In the genomic region with DNA sequence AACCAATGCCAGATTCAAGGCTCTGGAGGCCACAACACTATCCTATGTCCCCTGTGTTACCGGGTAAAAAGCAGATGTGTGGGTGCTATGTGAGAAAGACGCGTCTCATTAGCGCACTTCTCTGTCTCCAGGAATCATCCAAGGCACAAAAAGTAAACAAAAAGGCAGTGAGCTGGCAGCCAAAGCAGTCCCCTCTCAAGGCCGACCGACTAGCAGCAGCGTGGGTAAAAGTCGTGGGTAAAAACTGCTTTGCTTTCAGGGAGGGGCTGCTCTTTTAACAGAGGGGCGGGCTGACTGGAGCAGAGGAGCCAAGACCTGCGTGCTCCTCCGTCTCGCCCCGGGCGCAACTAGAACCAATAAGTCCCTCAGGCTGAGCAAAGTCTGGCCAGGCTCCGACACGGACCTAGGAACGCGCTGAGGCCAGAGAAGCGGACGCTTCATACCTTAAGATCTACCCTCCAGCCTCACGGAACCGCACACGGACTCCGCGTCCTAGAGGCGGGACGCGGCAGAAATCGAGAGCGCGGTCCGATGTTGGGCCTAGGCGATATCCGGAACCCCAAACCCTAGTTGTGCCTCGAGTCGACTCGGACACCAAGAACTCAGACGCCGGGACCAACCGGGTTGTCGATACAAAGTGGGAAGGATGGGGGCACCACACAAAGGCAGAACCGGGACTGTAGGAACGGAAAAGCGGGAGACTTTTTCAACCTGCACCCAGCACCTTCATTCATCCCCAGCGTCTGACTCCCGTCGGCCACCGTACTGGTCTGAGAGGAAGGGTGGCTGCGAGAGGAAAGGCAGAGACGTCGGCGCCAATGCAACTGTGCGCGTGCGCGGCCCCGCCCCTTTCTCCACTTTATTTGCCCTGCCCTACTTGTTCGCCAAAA, we compare ENCODE assay signal across 8 cellular contexts. TPM values are rescaled to one million over a fixed set of nuclear protein-coding genes. Genes with fewer than 3 reads are reported as not detected.
DNase-seq lines count a peak whose midpoint lies in the region; ATAC-seq, FAIRE-seq and TF ChIP-seq lines count a peak whose summit lies in the region.

A gene with protein sequence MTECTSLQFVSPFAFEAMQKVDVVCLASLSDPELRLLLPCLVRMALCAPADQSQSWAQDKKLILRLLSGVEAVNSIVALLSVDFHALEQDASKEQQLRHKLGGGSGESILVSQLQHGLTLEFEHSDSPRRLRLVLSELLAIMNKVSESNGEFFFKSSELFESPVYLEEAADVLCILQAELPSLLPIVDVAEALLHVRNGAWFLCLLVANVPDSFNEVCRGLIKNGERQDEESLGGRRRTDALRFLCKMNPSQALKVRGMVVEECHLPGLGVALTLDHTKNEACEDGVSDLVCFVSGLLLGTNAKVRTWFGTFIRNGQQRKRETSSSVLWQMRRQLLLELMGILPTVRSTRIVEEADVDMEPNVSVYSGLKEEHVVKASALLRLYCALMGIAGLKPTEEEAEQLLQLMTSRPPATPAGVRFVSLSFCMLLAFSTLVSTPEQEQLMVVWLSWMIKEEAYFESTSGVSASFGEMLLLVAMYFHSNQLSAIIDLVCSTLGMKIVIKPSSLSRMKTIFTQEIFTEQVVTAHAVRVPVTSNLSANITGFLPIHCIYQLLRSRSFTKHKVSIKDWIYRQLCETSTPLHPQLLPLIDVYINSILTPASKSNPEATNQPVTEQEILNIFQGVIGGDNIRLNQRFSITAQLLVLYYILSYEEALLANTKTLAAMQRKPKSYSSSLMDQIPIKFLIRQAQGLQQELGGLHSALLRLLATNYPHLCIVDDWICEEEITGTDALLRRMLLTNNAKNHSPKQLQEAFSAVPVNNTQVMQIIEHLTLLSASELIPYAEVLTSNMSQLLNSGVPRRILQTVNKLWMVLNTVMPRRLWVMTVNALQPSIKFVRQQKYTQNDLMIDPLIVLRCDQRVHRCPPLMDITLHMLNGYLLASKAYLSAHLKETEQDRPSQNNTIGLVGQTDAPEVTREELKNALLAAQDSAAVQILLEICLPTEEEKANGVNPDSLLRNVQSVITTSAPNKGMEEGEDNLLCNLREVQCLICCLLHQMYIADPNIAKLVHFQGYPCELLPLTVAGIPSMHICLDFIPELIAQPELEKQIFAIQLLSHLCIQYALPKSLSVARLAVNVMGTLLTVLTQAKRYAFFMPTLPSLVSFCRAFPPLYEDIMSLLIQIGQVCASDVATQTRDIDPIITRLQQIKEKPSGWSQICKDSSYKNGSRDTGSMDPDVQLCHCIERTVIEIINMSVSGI (minus strand): TSS at position 772 of the 890 bp plus-strand sequence. CDS start 1,338 bp downstream, outside the sequence.

- H3K9me3 ChIP-seq in kidney (ENCODE audit: control insufficient read depth in 1 of 2, low read length in 2 of 2), result no peaks in the 10 kb centered on the region

- TF ChIP-seq CTCF in AG04449 (IDR thresholded peaks at IDR 0.05; ENCODE audit: insufficient read depth, low read length, missing control alignments) (no peak), kidney (IDR thresholded peaks at IDR 0.05; ENCODE audit: borderline replicate concordance, extremely low read depth, insufficient read depth) (no peak)

- peak within 1 kb of the TSS; percentile 97 for H3K27ac Mint-ChIP-seq in central memory CD8-positive, alpha-beta T cell (ENCODE audit: low read depth)

- H3K4me3 Mint-ChIP-seq in central memory CD8-positive, alpha-beta T cell, result peak within 1 kb of the TSS; percentile 88

- H3K36me3 ChIP-seq in kidney (ENCODE audit: control insufficient read depth in 1 of 2, insufficient read depth in 2 of 2, low read length in 2 of 2), result peaks cover 0 to 12% of the 10 kb centered on the region in 2 donors

- POLR2A ChIA-PET in AG04449 (lab: Yijun Ruan, JAX), result interaction anchor here (1.0 kb wide), 1 partner anchor 10 kb away, joined by 4 read pairs; no protein-coding TSS in a partner anchor

- peak within 1 kb of the TSS; percentile 89 to 91 for H3K9ac ChIP-seq in kidney (ENCODE audit: low read length in 2 of 2)

- DNase-seq in AG04449 (ENCODE audit: low read depth, low spot score) (peak; percentile 79), NCI-H446 (lab: John Stamatoyannopoulos, UW) (peak; percentile 90 to 92), kidney (peak; percentile 98)
- DNase-seq in activated CD4-positive, CD25-positive, alpha-beta regulatory T cell treated with anti-CD3 and anti-CD28 coated beads, Interleukin-2, amount 50 U/mL, for 16 hours (ENCODE audit: low read depth, low spot score), result peak; percentile 90
- peak; percentile 91 to 93 for DNase-seq in central memory CD8-positive, alpha-beta T cell (ENCODE audit: low spot score in 2 of 2)
- peak; percentile 92 for DNase-seq in stimulated activated CD4-positive, alpha-beta T cell treated with anti-CD3 and anti-CD28 coated beads, Interleukin-15, amount 100 ng/mL, for 1 hour (ENCODE audit: low read depth in 1 of 2, low spot score in 1 of 2)

- H3K4me3 ChIP-seq in AG04449 (ENCODE audit: low read depth, low read length) (peak within 1 kb of the TSS; percentile 89), kidney (ENCODE audit: low read length in 2 of 2) (peak within 1 kb of the TSS; percentile 91 to 97)

- H3K9me3 Mint-ChIP-seq in central memory CD8-positive, alpha-beta T cell, result no peaks in the 10 kb centered on the region

- peaks cover 34% of the 10 kb centered on the region for H3K36me3 Mint-ChIP-seq in central memory CD8-positive, alpha-beta T cell (ENCODE audit: insufficient read depth)

- intact Hi-C loops in kidney (cut with DNase I), result no loop called here

- peak within 1 kb of the TSS; percentile 68 to 76 for H3K27ac ChIP-seq in kidney (ENCODE audit: low read depth in 2 of 2, low read length in 2 of 2)

- peaks cover 8 to 11% of the 10 kb centered on the region in 2 donors for H3K4me1 ChIP-seq in kidney (ENCODE audit: control insufficient read depth in 1 of 2, insufficient read depth in 1 of 2, low read depth in 1 of 2, low read length in 2 of 2)

- CTCF ChIA-PET in AG04449 (lab: Yijun Ruan, JAX), result interaction anchor here (0.6 to 1.2 kb wide), 2 partner anchors 138 kb away, joined by 3 to 4 read pairs; partner anchors contain the start of gene MED13

- ATAC-seq in GM19025 (IDR thresholded peaks at IDR 0.05; ENCODE audit: low read depth, unreplicated experiment) (peak; percentile 67), HG03342 (IDR thresholded peaks at IDR 0.05; ENCODE audit: unreplicated experiment) (peak; percentile 80)
- ATAC-seq in central memory CD8-positive, alpha-beta T cell (replicated peaks; ENCODE audit: extremely low read depth, poor library complexity, severe bottlenecking), result peak; percentile 85

- H3K27me3 Mint-ChIP-seq in central memory CD8-positive, alpha-beta T cell, result no peaks in the 10 kb centered on the region

- peaks cover 18% of the 10 kb centered on the region for H3K4me1 Mint-ChIP-seq in central memory CD8-positive, alpha-beta T cell

- no peak for FAIRE-seq in kidney (lab: Jason Lieb, UNC)

RNA-seq across cellular contexts. Expression of the gene that starts here (rescaled TPM):
- 13.4 TPM for total RNA-seq in kidney
- polyA plus RNA-seq in kidney (ENCODE audit: insufficient read depth, low read depth, low replicate concordance), result 2.2 TPM

Comparison
In these comparisons a context has a peak if more than half of its experiments do, and no peak if none do; other contexts are left out.
1. Peak in every context shown above with its lines: DNase-seq, ATAC-seq, H3K4me3 ChIP-seq and H3K27ac ChIP-seq.